In genomic region chr6:148617522-148617921, GRCh38 we compare ENCODE assay signal across 22 cellular contexts.
DNase-seq lines count a peak whose midpoint lies in the region; ATAC-seq and TF ChIP-seq lines count a peak whose summit lies in the region.
"Had no signal": no experiment of that assay in that cellular context is flagged by ENCODE, and none has a peak within 500 bp of the region (broad histone marks: within the 10 kb centered on the region; RNA-seq: fewer than 3 reads in every experiment).

No MANE protein-coding gene starts in this region.

- DNase-seq in A172 (ENCODE audit: low spot score) (peak; percentile 4), EH (ENCODE audit: low read depth) (peak; percentile 55), M059J (ENCODE audit: low read depth) (peak; percentile 67), fibroblast of gingiva (ENCODE audit: low read depth) (peak; percentile 16), dorsolateral prefrontal cortex (no peak)
- DNase-seq in activated effector memory CD4-positive, alpha-beta T cell treated with Interleukin-2 at 50 U/mL for 16 hours = no peak
- DNase-seq in central memory CD4-positive, alpha-beta T cell = no peak
- DNase-seq: activated CD4-positive, alpha-beta T cell treated with anti-CD3 and anti-CD28 coated beads, Interleukin-2, amount 50 U/mL, for 1 hour; activated CD8-positive, alpha-beta memory T cell treated with anti-CD3 and anti-CD28 coated beads, Interleukin-2, amount 50 U/mL, for 4 hours; activated naive CD8-positive, alpha-beta T cell treated with anti-CD3 and anti-CD28 coated beads, Interleukin-2, amount 10 ng/mL, durations not matched to agents 7 days and 5 days; CD4-positive, alpha-beta T cell; DMS 273 treated with DMSO at 0.1 percent for 48 hours; effector CD8-positive, alpha-beta T cell; GDM1; Karpas-422; NCI-H1436; sigmoid colon had no signal

- no peak overlapping the region for H3K4me3 ChIP-seq in dorsolateral prefrontal cortex
- H3K4me3 ChIP-seq: esophagus muscularis mucosa, sigmoid colon had no signal

- intact Hi-C loops in dorsolateral prefrontal cortex (cut with DNase I) = no loop called here

- peaks cover 0 to under 1% (median 0%) of the 10 kb centered on the region in 45 donors for H3K27me3 ChIP-seq in dorsolateral prefrontal cortex
- H3K27me3 ChIP-seq: esophagus muscularis mucosa, sigmoid colon had no signal

- no peak overlapping the region for H3K27ac ChIP-seq in dorsolateral prefrontal cortex
- H3K27ac ChIP-seq: esophagus muscularis mucosa, parathyroid adenoma, sigmoid colon, VCaP had no signal

- no peak for TF ChIP-seq CTCF in dorsolateral prefrontal cortex (IDR thresholded peaks at IDR 0.05 in 54 of 56, conservative IDR thresholded peaks at IDR 0.05 in 2 of 56; ENCODE audit: low read depth in 1 of 56, partially characterized antibody in 56 of 56)

- ATAC-seq in HG03108 (IDR thresholded peaks at IDR 0.05; ENCODE audit: unreplicated experiment) = no peak
- ATAC-seq: SK-N-SH treated with all-trans-retinoic acid at 6 μM for 48 hours had no signal

Comparison
In these comparisons a context has a peak if more than half of its experiments do, and no peak if none do; other contexts are left out.
1. DNase-seq: peak in A172 (single experiment), EH (single experiment), M059J (single experiment) and fibroblast of gingiva (single experiment); none in activated effector memory CD4-positive, alpha-beta T cell treated with Interleukin-2 at 50 U/mL for 16 hours (single experiment), central memory CD4-positive, alpha-beta T cell (single experiment) and dorsolateral prefrontal cortex (0 of 10).